2 cellular contexts compared by ENCODE assay signal in the genomic region with DNA sequence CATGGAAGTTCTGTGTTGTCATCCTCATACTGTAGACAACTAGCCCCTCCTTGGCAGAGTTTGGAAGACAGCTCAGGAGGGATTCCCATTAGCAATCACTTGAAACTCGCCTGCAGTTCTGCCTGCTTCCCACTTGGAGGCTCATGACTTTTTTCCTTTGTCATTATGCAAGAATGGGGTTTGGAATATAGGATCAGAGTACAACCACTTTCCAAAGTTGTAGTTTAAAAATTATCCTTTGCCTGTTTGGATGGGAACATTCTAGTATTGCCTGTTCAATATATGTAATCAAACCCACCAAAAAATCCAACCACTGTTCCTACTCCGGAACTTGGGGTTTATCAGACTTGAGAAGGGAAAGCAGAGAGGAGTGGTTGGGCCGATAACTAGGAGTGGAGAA.
TF ChIP-seq lines count a peak whose summit lies in the region.

No MANE protein-coding gene starts in this region.

TF ChIP-seq in GM23338, 12 proteins besides CTCF, POLR2A, EP300 and RAD21 (continues in another document):
- TF ChIP-seq JUNB (IDR thresholded peaks at IDR 0.05; ENCODE audit: unreplicated experiment) (no peak), EZH2 (IDR thresholded peaks at IDR 0.05; ENCODE audit: low read depth, unreplicated experiment) (no peak), ZNF114 (CRISPR knock-in tag; IDR thresholded peaks at IDR 0.05) (no peak), ZNF331 (CRISPR knock-in tag; IDR thresholded peaks at IDR 0.05; ENCODE audit: low read depth) (no peak), CREB1 (CRISPR knock-in tag; IDR thresholded peaks at IDR 0.05; ENCODE audit: low read depth) (no peak), STAT1 (IDR thresholded peaks at IDR 0.05; ENCODE audit: unreplicated experiment) (no peak), NANOG (IDR thresholded peaks at IDR 0.05; ENCODE audit: borderline replicate concordance) (no peak)
- TF ChIP-seq, protein P1, sequence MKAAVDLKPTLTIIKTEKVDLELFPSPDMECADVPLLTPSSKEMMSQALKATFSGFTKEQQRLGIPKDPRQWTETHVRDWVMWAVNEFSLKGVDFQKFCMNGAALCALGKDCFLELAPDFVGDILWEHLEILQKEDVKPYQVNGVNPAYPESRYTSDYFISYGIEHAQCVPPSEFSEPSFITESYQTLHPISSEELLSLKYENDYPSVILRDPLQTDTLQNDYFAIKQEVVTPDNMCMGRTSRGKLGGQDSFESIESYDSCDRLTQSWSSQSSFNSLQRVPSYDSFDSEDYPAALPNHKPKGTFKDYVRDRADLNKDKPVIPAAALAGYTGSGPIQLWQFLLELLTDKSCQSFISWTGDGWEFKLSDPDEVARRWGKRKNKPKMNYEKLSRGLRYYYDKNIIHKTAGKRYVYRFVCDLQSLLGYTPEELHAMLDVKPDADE (IDR thresholded peaks at IDR 0.05): no peak
- TF ChIP-seq, protein P2, sequence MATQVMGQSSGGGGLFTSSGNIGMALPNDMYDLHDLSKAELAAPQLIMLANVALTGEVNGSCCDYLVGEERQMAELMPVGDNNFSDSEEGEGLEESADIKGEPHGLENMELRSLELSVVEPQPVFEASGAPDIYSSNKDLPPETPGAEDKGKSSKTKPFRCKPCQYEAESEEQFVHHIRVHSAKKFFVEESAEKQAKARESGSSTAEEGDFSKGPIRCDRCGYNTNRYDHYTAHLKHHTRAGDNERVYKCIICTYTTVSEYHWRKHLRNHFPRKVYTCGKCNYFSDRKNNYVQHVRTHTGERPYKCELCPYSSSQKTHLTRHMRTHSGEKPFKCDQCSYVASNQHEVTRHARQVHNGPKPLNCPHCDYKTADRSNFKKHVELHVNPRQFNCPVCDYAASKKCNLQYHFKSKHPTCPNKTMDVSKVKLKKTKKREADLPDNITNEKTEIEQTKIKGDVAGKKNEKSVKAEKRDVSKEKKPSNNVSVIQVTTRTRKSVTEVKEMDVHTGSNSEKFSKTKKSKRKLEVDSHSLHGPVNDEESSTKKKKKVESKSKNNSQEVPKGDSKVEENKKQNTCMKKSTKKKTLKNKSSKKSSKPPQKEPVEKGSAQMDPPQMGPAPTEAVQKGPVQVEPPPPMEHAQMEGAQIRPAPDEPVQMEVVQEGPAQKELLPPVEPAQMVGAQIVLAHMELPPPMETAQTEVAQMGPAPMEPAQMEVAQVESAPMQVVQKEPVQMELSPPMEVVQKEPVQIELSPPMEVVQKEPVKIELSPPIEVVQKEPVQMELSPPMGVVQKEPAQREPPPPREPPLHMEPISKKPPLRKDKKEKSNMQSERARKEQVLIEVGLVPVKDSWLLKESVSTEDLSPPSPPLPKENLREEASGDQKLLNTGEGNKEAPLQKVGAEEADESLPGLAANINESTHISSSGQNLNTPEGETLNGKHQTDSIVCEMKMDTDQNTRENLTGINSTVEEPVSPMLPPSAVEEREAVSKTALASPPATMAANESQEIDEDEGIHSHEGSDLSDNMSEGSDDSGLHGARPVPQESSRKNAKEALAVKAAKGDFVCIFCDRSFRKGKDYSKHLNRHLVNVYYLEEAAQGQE (IDR thresholded peaks at IDR 0.05; ENCODE audit: unreplicated experiment): no peak
- TF ChIP-seq, protein P3, sequence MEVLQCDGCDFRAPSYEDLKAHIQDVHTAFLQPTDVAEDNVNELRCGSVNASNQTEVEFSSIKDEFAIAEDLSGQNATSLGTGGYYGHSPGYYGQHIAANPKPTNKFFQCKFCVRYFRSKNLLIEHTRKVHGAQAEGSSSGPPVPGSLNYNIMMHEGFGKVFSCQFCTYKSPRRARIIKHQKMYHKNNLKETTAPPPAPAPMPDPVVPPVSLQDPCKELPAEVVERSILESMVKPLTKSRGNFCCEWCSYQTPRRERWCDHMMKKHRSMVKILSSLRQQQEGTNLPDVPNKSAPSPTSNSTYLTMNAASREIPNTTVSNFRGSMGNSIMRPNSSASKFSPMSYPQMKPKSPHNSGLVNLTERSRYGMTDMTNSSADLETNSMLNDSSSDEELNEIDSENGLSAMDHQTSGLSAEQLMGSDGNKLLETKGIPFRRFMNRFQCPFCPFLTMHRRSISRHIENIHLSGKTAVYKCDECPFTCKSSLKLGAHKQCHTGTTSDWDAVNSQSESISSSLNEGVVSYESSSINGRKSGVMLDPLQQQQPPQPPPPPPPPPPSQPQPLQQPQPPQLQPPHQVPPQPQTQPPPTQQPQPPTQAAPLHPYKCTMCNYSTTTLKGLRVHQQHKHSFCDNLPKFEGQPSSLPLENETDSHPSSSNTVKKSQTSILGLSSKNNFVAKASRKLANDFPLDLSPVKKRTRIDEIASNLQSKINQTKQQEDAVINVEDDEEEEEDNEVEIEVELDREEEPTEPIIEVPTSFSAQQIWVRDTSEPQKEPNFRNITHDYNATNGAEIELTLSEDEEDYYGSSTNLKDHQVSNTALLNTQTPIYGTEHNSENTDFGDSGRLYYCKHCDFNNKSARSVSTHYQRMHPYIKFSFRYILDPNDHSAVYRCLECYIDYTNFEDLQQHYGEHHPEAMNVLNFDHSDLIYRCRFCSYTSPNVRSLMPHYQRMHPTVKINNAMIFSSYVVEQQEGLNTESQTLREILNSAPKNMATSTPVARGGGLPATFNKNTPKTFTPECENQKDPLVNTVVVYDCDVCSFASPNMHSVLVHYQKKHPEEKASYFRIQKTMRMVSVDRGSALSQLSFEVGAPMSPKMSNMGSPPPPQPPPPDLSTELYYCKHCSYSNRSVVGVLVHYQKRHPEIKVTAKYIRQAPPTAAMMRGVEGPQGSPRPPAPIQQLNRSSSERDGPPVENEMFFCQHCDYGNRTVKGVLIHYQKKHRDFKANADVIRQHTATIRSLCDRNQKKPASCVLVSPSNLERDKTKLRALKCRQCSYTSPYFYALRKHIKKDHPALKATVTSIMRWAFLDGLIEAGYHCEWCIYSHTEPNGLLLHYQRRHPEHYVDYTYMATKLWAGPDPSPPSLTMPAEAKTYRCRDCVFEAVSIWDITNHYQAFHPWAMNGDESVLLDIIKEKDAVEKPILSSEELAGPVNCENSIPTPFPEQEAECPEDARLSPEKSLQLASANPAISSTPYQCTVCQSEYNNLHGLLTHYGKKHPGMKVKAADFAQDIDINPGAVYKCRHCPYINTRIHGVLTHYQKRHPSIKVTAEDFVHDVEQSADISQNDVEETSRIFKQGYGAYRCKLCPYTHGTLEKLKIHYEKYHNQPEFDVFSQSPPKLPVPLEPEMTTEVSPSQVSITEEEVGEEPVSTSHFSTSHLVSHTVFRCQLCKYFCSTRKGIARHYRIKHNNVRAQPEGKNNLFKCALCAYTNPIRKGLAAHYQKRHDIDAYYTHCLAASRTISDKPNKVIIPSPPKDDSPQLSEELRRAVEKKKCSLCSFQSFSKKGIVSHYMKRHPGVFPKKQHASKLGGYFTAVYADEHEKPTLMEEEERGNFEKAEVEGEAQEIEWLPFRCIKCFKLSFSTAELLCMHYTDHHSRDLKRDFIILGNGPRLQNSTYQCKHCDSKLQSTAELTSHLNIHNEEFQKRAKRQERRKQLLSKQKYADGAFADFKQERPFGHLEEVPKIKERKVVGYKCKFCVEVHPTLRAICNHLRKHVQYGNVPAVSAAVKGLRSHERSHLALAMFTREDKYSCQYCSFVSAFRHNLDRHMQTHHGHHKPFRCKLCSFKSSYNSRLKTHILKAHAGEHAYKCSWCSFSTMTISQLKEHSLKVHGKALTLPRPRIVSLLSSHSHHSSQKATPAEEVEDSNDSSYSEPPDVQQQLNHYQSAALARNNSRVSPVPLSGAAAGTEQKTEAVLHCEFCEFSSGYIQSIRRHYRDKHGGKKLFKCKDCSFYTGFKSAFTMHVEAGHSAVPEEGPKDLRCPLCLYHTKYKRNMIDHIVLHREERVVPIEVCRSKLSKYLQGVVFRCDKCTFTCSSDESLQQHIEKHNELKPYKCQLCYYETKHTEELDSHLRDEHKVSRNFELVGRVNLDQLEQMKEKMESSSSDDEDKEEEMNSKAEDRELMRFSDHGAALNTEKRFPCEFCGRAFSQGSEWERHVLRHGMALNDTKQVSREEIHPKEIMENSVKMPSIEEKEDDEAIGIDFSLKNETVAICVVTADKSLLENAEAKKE (CRISPR knock-in tag; IDR thresholded peaks at IDR 0.05): no peak

TF ChIP-seq in endothelial cell of umbilical vein, 7 proteins besides CTCF, POLR2A, EP300 and RAD21:
- TF ChIP-seq GATA2 (IDR thresholded peaks at IDR 0.05; ENCODE audit: insufficient read depth, insufficient read length, low read depth, low read length) (no peak), POLR2AphosphoS5 (IDR thresholded peaks at IDR 0.05; ENCODE audit: insufficient read depth, low read depth, low read length) (no peak), MYC (IDR thresholded peaks at IDR 0.05; ENCODE audit: low read depth, low read length) (no peak), MAX (IDR thresholded peaks at IDR 0.05; ENCODE audit: insufficient read depth, insufficient read length) (no peak), FOS (IDR thresholded peaks at IDR 0.05; ENCODE audit: borderline replicate concordance, insufficient read depth, low read length) (no peak), JUN (IDR thresholded peaks at IDR 0.05; ENCODE audit: borderline replicate concordance, insufficient read depth, insufficient read length, low read depth) (no peak), EZH2 (IDR thresholded peaks at IDR 0.05; ENCODE audit: borderline replicate concordance, low read depth, low read length, severe bottlenecking) (no peak)
